16 cellular contexts compared by ENCODE assay signal in genomic region chr12:9718968-9719367, GRCh38. TPM values are rescaled to one million over a fixed set of nuclear protein-coding genes. Genes with fewer than 3 reads are reported as not detected.
"Had no signal": no experiment of that assay in that cellular context is flagged by ENCODE, and none has a peak within 500 bp of the region (broad histone marks: within the 10 kb centered on the region; RNA-seq: fewer than 3 reads in every experiment).

No MANE protein-coding gene starts in this region.

- H3K27me3 Mint-ChIP-seq: stimulated activated naive CD8-positive, alpha-beta T cell treated with anti-CD3 and anti-CD28 coated beads, Interleukin-15, amount 100 ng/mL, for 72 hours had no signal

- DNase-seq: activated CD4-positive, alpha-beta T cell treated with anti-CD3 and anti-CD28 coated beads, Interleukin-2, amount 50 U/mL, for 48 hours; activated T-cell treated with anti-CD3 and anti-CD28 coated beads, Interleukin-2, amount 50 U/mL, for 72 hours; left ventricle myocardium inferior; sigmoid colon; stimulated activated CD4-positive, alpha-beta T cell treated with anti-CD3 and anti-CD28 coated beads, Interleukin-12 subunit alpha, Interleukin-12 subunit beta, amount 100 ng/mL, for 4 hours; stimulated activated naive CD8-positive, alpha-beta T cell treated with anti-CD3 and anti-CD28 coated beads, Interleukin-15, amount 100 ng/mL, for 72 hours; testis had no signal

- H3K4me3 Mint-ChIP-seq: activated T-cell treated with anti-CD3 and anti-CD28 coated beads, Interleukin-2, amount 50 U/mL, for 72 hours; stimulated activated naive CD8-positive, alpha-beta T cell treated with anti-CD3 and anti-CD28 coated beads, Interleukin-15, amount 100 ng/mL, for 72 hours had no signal

- ATAC-seq: activated CD4-positive, CD25-positive, alpha-beta regulatory T cell treated with anti-CD3 and anti-CD28 coated beads, Interleukin-2, amount 50 U/mL, for 24 hours; stimulated activated naive CD8-positive, alpha-beta T cell treated with anti-CD3 and anti-CD28 coated beads, Interleukin-15, amount 100 ng/mL, for 72 hours had no signal

- H3K27ac Mint-ChIP-seq: stimulated activated naive CD8-positive, alpha-beta T cell treated with anti-CD3 and anti-CD28 coated beads, Interleukin-15, amount 100 ng/mL, for 72 hours had no signal

- H3K36me3 ChIP-seq: ascending aorta, esophagus muscularis mucosa, left ventricle myocardium inferior, sigmoid colon had no signal

- H3K4me3 ChIP-seq: ascending aorta, esophagus muscularis mucosa, left ventricle myocardium inferior, sigmoid colon, testis had no signal

- H3K9me3 Mint-ChIP-seq: stimulated activated naive CD8-positive, alpha-beta T cell treated with anti-CD3 and anti-CD28 coated beads, Interleukin-15, amount 100 ng/mL, for 72 hours had no signal

- H3K4me1 ChIP-seq: ascending aorta, left ventricle myocardium inferior, sigmoid colon, testis had no signal

- H3K27ac ChIP-seq: ascending aorta, esophagus muscularis mucosa, left ventricle myocardium inferior, sigmoid colon, testis had no signal

- H3K9me3 ChIP-seq: ascending aorta, esophagus muscularis mucosa, left ventricle myocardium inferior, sigmoid colon, testis had no signal

- H3K27me3 ChIP-seq: ascending aorta, esophagus muscularis mucosa, sigmoid colon, testis had no signal

RNA-seq across cellular contexts. Expression of gene CLECL1, which starts 13.9 kb away (rescaled TPM):
- total RNA-seq: ascending aorta, fibroblast of villous mesenchyme, left ventricle myocardium inferior, mesenteric fat pad, osteoblast, pulmonary artery endothelial cell, sigmoid colon, testis, urinary bladder had no signal
- polyA plus RNA-seq: neural cell had no signal

RNA-seq across cellular contexts. Expression of gene CD69, which starts 41.7 kb away (rescaled TPM):
- total RNA-seq: fibroblast of villous mesenchyme, osteoblast had no signal

RNA-seq across cellular contexts. Expression of gene CLEC2D, which starts 49.5 kb away (rescaled TPM):
- total RNA-seq: ascending aorta had no signal
